In the genomic region with DNA sequence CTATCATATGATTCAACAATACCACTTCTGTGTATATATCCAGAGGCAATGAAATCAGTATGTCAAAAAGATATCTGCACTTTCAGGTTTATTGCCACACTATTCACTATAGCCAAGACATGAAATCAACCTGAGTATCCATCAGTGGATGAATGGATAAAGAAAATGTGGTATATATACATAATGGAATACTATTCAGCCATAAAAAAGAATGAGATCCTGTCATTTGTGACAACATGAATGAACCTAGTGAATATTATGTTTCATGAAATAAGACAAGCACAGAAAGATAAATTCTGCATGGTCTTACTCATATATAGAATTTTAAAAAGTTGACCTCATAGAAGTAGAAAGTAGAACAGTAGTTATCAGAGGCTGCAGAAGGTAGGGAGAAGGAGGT, we compare ENCODE assay signal across 26 cellular contexts.
"Had no signal": no experiment of that assay in that cellular context is flagged by ENCODE, and none has a peak within 500 bp of the region (broad histone marks: within the 10 kb centered on the region; RNA-seq: fewer than 3 reads in every experiment).

No MANE protein-coding gene starts in this region.

- H3K4me3 ChIP-seq: stomach, suprapubic skin, testis, thoracic aorta, thyroid gland, tibial artery, tibial nerve, transverse colon, upper lobe of left lung, upper lobe of right lung, uterus, vagina had no signal

- DNase-seq: stimulated activated CD4-positive, alpha-beta T cell treated with anti-CD3 and anti-CD28 coated beads, Interleukin-2, amount 100 ng/mL, for 48 hours; stimulated activated CD4-positive, alpha-beta T cell treated with anti-CD3 and anti-CD28 coated beads, Interleukin-4, amount 100 ng/mL, for 1 hour; stimulated activated CD4-positive, alpha-beta T cell treated with anti-CD3 and anti-CD28 coated beads, Interleukin-4, amount 100 ng/mL, for 24 hours; stimulated activated CD4-positive, alpha-beta T cell treated with anti-CD3 and anti-CD28 coated beads, Interleukin-4, amount 100 ng/mL, for 4 hours; stimulated activated CD8-positive, alpha-beta memory T cell treated with anti-CD3 and anti-CD28 coated beads, Interleukin-4, amount 100 ng/mL, for 48 hours; stimulated activated naive B cell treated with anti-CD40 and anti-IgM and Interleukin-4, amounts not matched to agents 10 μg/mL and 1 μg/mL and 100 μg/mL, for 72 hours; stimulated activated naive CD4-positive, alpha-beta T cell; stimulated activated naive CD4-positive, alpha-beta T cell treated with Interleukin-2 at 50 U/mL for 16 hours; stimulated activated naive CD8-positive, alpha-beta T cell treated with anti-CD3 and anti-CD28 coated beads, Interleukin-15, amount 100 ng/mL, for 72 hours; stimulated activated naive CD8-positive, alpha-beta T cell treated with anti-CD3 and anti-CD28 coated beads, Interleukin-15, Interleukin-2, amounts not matched to agents 100 U/mL and 50 U/mL, for 24 hours; stomach; substantia nigra; testis; thyroid gland; tibial artery; transverse colon; trophoblast cell; upper lobe of left lung; upper lobe of right lung; uterus had no signal

- H3K4me1 ChIP-seq: stomach, suprapubic skin, testis, thyroid gland, tibial artery, tibial nerve, transverse colon, upper lobe of left lung, upper lobe of right lung, uterus, vagina had no signal

- H3K9me3 ChIP-seq: stomach, suprapubic skin, testis, thoracic aorta, thyroid gland, transverse colon, upper lobe of right lung, uterus, vagina had no signal

- H3K27me3 ChIP-seq: stomach, suprapubic skin, testis, thyroid gland, tibial artery, tibial nerve, transverse colon, upper lobe of left lung, upper lobe of right lung, uterus, vagina had no signal

- ATAC-seq: stimulated activated effector memory CD8-positive, alpha-beta T cell treated with anti-CD3 and anti-CD28 coated beads, Interleukin-12 subunit alpha, Interleukin-12 subunit beta, amount 100 ng/mL, for 72 hours; stimulated activated memory B cell treated with anti-CD40 and anti-IgM and Interleukin-4, amounts not matched to agents 10 μg/mL and 1 μg/mL and 100 μg/mL, for 72 hours; stimulated activated naive B cell treated with anti-CD40 and anti-IgM and Interleukin-4, amounts not matched to agents 10 μg/mL and 1 μg/mL and 100 μg/mL, for 72 hours; stimulated activated naive CD8-positive, alpha-beta T cell treated with anti-CD3 and anti-CD28 coated beads, Interleukin-15, amount 100 ng/mL, for 72 hours; stimulated activated naive CD8-positive, alpha-beta T cell treated with anti-CD3 and anti-CD28 coated beads, Interleukin-15, Interleukin-2, amounts not matched to agents 100 U/mL and 50 U/mL, for 24 hours; upper lobe of right lung had no signal

- H3K27ac ChIP-seq: stomach, suprapubic skin, testis, thoracic aorta, thyroid gland, tibial artery, tibial nerve, transverse colon, upper lobe of left lung, upper lobe of right lung, uterus, vagina had no signal

- H3K36me3 ChIP-seq: stomach, suprapubic skin, thoracic aorta, thyroid gland, tibial artery, tibial nerve, transverse colon, upper lobe of left lung, upper lobe of right lung, uterus, vagina had no signal
